8 cellular contexts compared by ENCODE assay signal in the genomic region with DNA sequence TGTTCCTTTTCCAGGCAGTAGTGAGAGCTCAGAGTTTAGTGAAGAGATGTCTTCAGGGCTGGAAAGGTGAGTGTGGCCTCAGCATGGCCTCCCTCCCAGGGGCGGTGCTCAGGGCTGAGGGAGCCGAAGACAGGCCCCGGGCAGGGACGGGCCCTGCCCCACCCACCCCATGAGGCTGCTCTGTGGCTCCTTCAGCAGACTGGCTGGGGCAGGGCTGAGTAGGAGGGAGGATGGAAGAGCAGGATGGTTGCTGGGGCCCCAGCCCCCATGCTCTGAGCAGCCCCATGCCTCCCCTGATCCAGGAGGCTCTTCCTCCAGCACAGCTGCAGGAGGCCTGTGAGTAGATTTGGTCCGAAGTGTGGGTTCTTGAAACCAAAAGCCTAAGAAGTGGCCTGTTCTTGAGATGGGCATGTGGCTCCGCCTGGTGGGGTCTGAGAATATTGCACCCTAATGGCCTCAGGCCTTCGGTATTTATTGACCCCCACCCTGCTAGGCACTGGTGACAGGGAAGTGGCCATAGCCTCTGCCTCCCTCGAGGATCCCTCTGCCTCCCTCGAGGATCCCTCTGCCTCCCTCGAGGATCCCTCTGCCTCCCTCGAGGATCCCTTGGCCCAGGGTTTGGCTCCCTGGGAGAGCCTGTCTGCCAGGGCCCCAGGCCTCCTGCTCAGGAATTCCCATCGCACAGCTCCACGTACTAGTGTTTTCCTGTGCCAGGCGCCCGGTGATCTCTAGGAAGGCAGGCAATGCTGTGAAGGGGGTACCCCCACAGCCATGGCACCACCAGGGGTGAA.
DNase-seq lines count a peak whose midpoint lies in the region; ATAC-seq, FAIRE-seq and TF ChIP-seq lines count a peak whose summit lies in the region.

No MANE protein-coding gene starts in this region.

- H3K27me3 ChIP-seq in lung (ENCODE audit: control insufficient read depth, insufficient read depth), result no peaks in the 10 kb centered on the region

- WGBS in lung, 2 donors, result 37 to 50% methylated on average over 14 to 15 of the region's 15 CpGs

- ATAC-seq in lung (ENCODE audit: insufficient read depth, low FRiP score) (peak; percentile 78), GM21367 (IDR thresholded peaks at IDR 0.05; ENCODE audit: unreplicated experiment) (no peak)

- TF ChIP-seq CTCF in lung (IDR thresholded peaks at IDR 0.05; ENCODE audit: control extremely low read depth, extremely low read depth), result peak; percentile 93

- no peaks in the 10 kb centered on the region for H3K9me3 ChIP-seq in lung (ENCODE audit: control insufficient read depth in 2 of 2, insufficient read depth in 1 of 2, low read length in 1 of 2)

- H3K4me3 ChIP-seq in lung, result no peak overlapping the region

- H3K27ac ChIP-seq in lung (ENCODE audit: low read depth in 1 of 2, low read length in 1 of 2), result no peak overlapping the region

- no peak for TF ChIP-seq POLR2A in H54 (IDR thresholded peaks at IDR 0.05; ENCODE audit: low read depth, low read length)

- H3K4me1 ChIP-seq in lung (ENCODE audit: control insufficient read depth in 2 of 2, insufficient read depth in 2 of 2, low read length in 2 of 2), result peaks cover 0 to 10% of the 10 kb centered on the region in 2 donors

- DNase-seq in CD1c-positive myeloid dendritic cell (ENCODE audit: extremely low spot score) (peak; percentile 78), H54 (ENCODE audit: insufficient read length, low spot score) (peak; percentile 83), NCI-H524 (lab: John Stamatoyannopoulos, UW) (peak; percentile 63 to 89), dermis microvascular lymphatic vessel endothelial cell (ENCODE audit: low read depth in 2 of 2) (peak; percentile 54 to 74), lung (ENCODE audit: low spot score) (peak; percentile 80)
- peak; percentile 76 for DNase-seq in activated CD4-positive, alpha-beta T cell treated with anti-CD3 and anti-CD28 coated beads, Interleukin-2, amount 50 U/mL, for 1 hour
- DNase-seq in stimulated activated CD4-positive, alpha-beta T cell treated with anti-CD3 and anti-CD28 coated beads, TNF-alpha, amount 100 ng/mL, for 4 hours (ENCODE audit: low read depth in 3 of 3), result peak; percentile 54 to 65 (median 56)

- no peak for FAIRE-seq in H54 (lab: Jason Lieb, UNC)

- H3K36me3 ChIP-seq in lung (ENCODE audit: control insufficient read depth in 2 of 2, insufficient read depth in 2 of 2, low read length in 2 of 2), result peaks cover 0 to 3% of the 10 kb centered on the region in 2 donors
